In genomic region chr1:212791261-212791675, GRCh38 we compare ENCODE assay signal across 1 cellular context.
TF ChIP-seq lines count a peak whose summit lies in the region.

No MANE protein-coding gene starts in this region.

TF ChIP-seq in HCT116, 20 proteins besides CTCF, POLR2A, EP300 and RAD21 (continued from another document):
- TF ChIP-seq, protein P1, sequence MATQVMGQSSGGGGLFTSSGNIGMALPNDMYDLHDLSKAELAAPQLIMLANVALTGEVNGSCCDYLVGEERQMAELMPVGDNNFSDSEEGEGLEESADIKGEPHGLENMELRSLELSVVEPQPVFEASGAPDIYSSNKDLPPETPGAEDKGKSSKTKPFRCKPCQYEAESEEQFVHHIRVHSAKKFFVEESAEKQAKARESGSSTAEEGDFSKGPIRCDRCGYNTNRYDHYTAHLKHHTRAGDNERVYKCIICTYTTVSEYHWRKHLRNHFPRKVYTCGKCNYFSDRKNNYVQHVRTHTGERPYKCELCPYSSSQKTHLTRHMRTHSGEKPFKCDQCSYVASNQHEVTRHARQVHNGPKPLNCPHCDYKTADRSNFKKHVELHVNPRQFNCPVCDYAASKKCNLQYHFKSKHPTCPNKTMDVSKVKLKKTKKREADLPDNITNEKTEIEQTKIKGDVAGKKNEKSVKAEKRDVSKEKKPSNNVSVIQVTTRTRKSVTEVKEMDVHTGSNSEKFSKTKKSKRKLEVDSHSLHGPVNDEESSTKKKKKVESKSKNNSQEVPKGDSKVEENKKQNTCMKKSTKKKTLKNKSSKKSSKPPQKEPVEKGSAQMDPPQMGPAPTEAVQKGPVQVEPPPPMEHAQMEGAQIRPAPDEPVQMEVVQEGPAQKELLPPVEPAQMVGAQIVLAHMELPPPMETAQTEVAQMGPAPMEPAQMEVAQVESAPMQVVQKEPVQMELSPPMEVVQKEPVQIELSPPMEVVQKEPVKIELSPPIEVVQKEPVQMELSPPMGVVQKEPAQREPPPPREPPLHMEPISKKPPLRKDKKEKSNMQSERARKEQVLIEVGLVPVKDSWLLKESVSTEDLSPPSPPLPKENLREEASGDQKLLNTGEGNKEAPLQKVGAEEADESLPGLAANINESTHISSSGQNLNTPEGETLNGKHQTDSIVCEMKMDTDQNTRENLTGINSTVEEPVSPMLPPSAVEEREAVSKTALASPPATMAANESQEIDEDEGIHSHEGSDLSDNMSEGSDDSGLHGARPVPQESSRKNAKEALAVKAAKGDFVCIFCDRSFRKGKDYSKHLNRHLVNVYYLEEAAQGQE (IDR thresholded peaks at IDR 0.05; ENCODE audit: low read depth): no peak
